Comparison of ENCODE assay signal across 1 cellular context in the genomic region with DNA sequence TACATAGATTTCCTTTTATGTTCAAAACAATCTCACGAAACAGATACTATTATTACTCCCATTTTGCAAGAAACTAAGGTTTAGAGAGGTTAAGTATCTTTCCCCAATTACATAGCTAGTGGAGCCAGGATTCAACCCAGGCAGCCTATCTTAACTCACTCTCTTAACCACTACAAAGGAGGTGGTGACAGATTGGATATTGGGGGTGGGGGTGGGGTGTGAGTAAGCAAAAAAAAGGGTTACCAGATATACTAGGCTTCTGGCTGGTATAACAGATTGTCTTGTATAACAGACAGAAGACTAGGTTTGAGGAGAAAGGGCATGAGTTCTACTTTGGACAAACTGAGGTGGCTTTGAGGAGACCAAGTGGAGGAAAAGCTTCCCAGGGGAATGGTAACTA.
TF ChIP-seq lines count a peak whose summit lies in the region.

No MANE protein-coding gene starts in this region.

TF ChIP-seq in HCT116, 20 proteins besides CTCF, POLR2A, EP300 and RAD21:
- TF ChIP-seq, protein P1, sequence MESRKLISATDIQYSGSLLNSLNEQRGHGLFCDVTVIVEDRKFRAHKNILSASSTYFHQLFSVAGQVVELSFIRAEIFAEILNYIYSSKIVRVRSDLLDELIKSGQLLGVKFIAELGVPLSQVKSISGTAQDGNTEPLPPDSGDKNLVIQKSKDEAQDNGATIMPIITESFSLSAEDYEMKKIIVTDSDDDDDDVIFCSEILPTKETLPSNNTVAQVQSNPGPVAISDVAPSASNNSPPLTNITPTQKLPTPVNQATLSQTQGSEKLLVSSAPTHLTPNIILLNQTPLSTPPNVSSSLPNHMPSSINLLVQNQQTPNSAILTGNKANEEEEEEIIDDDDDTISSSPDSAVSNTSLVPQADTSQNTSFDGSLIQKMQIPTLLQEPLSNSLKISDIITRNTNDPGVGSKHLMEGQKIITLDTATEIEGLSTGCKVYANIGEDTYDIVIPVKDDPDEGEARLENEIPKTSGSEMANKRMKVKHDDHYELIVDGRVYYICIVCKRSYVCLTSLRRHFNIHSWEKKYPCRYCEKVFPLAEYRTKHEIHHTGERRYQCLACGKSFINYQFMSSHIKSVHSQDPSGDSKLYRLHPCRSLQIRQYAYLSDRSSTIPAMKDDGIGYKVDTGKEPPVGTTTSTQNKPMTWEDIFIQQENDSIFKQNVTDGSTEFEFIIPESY (IDR thresholded peaks at IDR 0.05; ENCODE audit: extremely low read depth, insufficient replicate concordance, low read length), result no peak
